Comparison of ENCODE assay signal across 18 cellular contexts in the genomic region with DNA sequence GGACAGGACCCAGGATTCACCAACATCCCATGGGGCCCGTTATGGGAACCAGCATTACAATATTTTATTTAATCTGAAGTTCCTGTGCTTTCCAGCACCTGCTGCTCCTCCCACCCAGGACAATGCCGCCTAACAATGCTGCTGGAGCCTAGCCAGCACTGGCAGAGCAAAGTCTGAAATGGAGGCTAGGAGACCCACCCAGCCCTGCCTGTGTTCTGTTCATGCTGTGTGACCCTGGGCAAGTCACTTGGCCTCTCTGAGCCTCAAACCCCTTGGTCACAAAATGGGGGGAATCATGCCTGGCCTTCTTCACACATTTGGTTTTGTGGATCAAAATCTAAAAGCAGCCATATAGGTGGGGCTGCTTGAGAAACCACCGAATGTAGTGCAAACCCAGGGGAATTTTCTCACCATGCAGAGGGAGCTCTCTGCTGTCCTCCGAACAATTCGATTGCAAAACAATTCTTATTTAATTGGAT. TPM values are rescaled to one million over a fixed set of nuclear protein-coding genes. Genes with fewer than 3 reads are reported as not detected.
DNase-seq lines count a peak whose midpoint lies in the region; ATAC-seq and TF ChIP-seq lines count a peak whose summit lies in the region.
"Had no signal": no experiment of that assay in that cellular context is flagged by ENCODE, and none has a peak within 500 bp of the region (broad histone marks: within the 10 kb centered on the region; RNA-seq: fewer than 3 reads in every experiment).

No MANE protein-coding gene starts in this region.

- no peaks in the 10 kb centered on the region for H3K27me3 ChIP-seq in BLaER1
- no peaks in the 10 kb centered on the region for H3K27me3 ChIP-seq in PC-3 (ENCODE audit: low read length)
- H3K27me3 ChIP-seq in MM.1S (replicated peaks; ENCODE audit: insufficient read depth, low read length), result no peaks in the 10 kb centered on the region

- no peak for ATAC-seq in PC-3
- ATAC-seq: GM12878, T-helper 17 cell had no signal

- no peak overlapping the region for H3K27ac Mint-ChIP-seq in activated naive CD4-positive, alpha-beta T cell treated with anti-CD3 and anti-CD28 coated beads, Interleukin-2, amount 10 ng/mL, durations not matched to agents 7 days and 5 days
- H3K27ac Mint-ChIP-seq: HFFc6, T-helper 17 cell had no signal

- H3K79me2 ChIP-seq in PC-3 (ENCODE audit: low read length) (no peaks in the 10 kb centered on the region), MM.1S (ENCODE audit: low read length) (no peaks in the 10 kb centered on the region)

- TF ChIP-seq CTCF in PC-3 (conservative IDR thresholded peaks at IDR 0.05; ENCODE audit: low read depth, low read length) (no peak), MM.1S (IDR thresholded peaks at IDR 0.05; ENCODE audit: low read length) (no peak)

- H3K36me3 Mint-ChIP-seq in activated naive CD4-positive, alpha-beta T cell treated with anti-CD3 and anti-CD28 coated beads, Interleukin-2, amount 10 ng/mL, durations not matched to agents 7 days and 5 days, result no peaks in the 10 kb centered on the region

- H3K4me1 Mint-ChIP-seq in activated naive CD4-positive, alpha-beta T cell treated with anti-CD3 and anti-CD28 coated beads, Interleukin-2, amount 10 ng/mL, durations not matched to agents 7 days and 5 days, result no peaks in the 10 kb centered on the region
- H3K4me1 Mint-ChIP-seq: T-helper 17 cell had no signal

- no peaks in the 10 kb centered on the region for H3K9me2 ChIP-seq in PC-3 (replicated peaks; ENCODE audit: low read length)
- H3K9me2 ChIP-seq in MM.1S (replicated peaks; ENCODE audit: insufficient read depth, low read length), result no peaks in the 10 kb centered on the region

- H3K9me3 ChIP-seq in BLaER1, result peaks cover 7% of the 10 kb centered on the region
- H3K9me3 ChIP-seq in PC-3 (ENCODE audit: low read length), result no peaks in the 10 kb centered on the region
- H3K9me3 ChIP-seq in MM.1S (replicated peaks; ENCODE audit: insufficient read depth, low read length), result no peaks in the 10 kb centered on the region

- no TSS peak for BruUV-seq in PC-3 (replicated peaks; lab: Mats Ljungman, UMichigan)

- H4K20me1 ChIP-seq in BLaER1, result no peaks in the 10 kb centered on the region
- no peaks in the 10 kb centered on the region for H4K20me1 ChIP-seq in PC-3 (ENCODE audit: low read length)
- no peaks in the 10 kb centered on the region for H4K20me1 ChIP-seq in MM.1S (ENCODE audit: insufficient read depth, low read length)

- POLR2A ChIA-PET in PC-3 (lab: Charles Lee; ENCODE audit: unreplicated experiment), result no interaction called here

- DNase-seq in DMS153 treated with DMSO at 0.1 percent for 48 hours (lab: John Stamatoyannopoulos, UW; ENCODE audit: unreplicated experiment) (peak; percentile 48), PC-3 (no peak), mesenteric fat pad (ENCODE audit: low spot score) (peak; percentile 82), MM.1S (no peak), 8988T (no peak)
- DNase-seq in activated naive CD4-positive, alpha-beta T cell treated with anti-CD3 and anti-CD28 coated beads, Interleukin-2, amount 10 ng/mL, durations not matched to agents 7 days and 5 days, result no peak
- DNase-seq: activated T-cell treated with anti-CD3 and anti-CD28 coated beads, Interleukin-2, amount 50 U/mL, for 1 hour; amygdala; erythroblast; HFFc6; Kasumi-1; NCI-H226; posterior cingulate gyrus; stimulated activated CD4-positive, alpha-beta T cell treated with anti-CD3 and anti-CD28 coated beads, Interleukin-15, amount 100 ng/mL, for 24 hours; T-helper 17 cell had no signal

- CTCF ChIA-PET in PC-3 (lab: Charles Lee), result no interaction called here
- CTCF ChIA-PET in activated naive CD4-positive, alpha-beta T cell treated with anti-CD3 and anti-CD28 coated beads, Interleukin-2, amount 10 ng/mL, durations not matched to agents 7 days and 5 days (lab: Charles Lee), result no interaction called here

- H3K27me3 Mint-ChIP-seq in activated naive CD4-positive, alpha-beta T cell treated with anti-CD3 and anti-CD28 coated beads, Interleukin-2, amount 10 ng/mL, durations not matched to agents 7 days and 5 days, result peaks cover 69% of the 10 kb centered on the region

- no peak overlapping the region for H3K4me3 ChIP-seq in BLaER1
- H3K4me3 ChIP-seq in PC-3 (ENCODE audit: low read length), result no peak overlapping the region
- H3K4me3 ChIP-seq in MM.1S (ENCODE audit: low read length), result no peak overlapping the region
- H3K4me3 ChIP-seq: GM12878 had no signal

- H3K9ac ChIP-seq in BLaER1 (no peak overlapping the region), PC-3 (ENCODE audit: low read length) (peak overlapping the region; percentile 58), MM.1S (ENCODE audit: low read length) (no peak overlapping the region)

- peak overlapping the region; percentile 57 for H3K4me2 ChIP-seq in BLaER1
- H3K4me2 ChIP-seq in PC-3 (ENCODE audit: low read length), result peak overlapping the region; percentile 48
- H3K4me2 ChIP-seq in MM.1S (ENCODE audit: low read depth, low read length), result no peak overlapping the region

- H3K36me3 ChIP-seq in BLaER1 (no peaks in the 10 kb centered on the region), PC-3 (ENCODE audit: low read depth, low read length) (no peaks in the 10 kb centered on the region), MM.1S (replicated peaks; ENCODE audit: insufficient read depth, low read length) (no peaks in the 10 kb centered on the region)

- intact Hi-C loops in PC-3 (cut with micrococcal nuclease), result no loop called here

- H3K9me3 Mint-ChIP-seq in activated naive CD4-positive, alpha-beta T cell treated with anti-CD3 and anti-CD28 coated beads, Interleukin-2, amount 10 ng/mL, durations not matched to agents 7 days and 5 days, result no peaks in the 10 kb centered on the region

- H2AFZ ChIP-seq in PC-3 (ENCODE audit: low read length) (no peak overlapping the region), MM.1S (ENCODE audit: low read length) (no peak overlapping the region)

- H3K27ac ChIP-seq in BLaER1, result no peak overlapping the region
- peak overlapping the region; percentile 70 for H3K27ac ChIP-seq in PC-3 (ENCODE audit: low read length)
- H3K27ac ChIP-seq in MM.1S (ENCODE audit: low read length), result no peak overlapping the region
- H3K27ac ChIP-seq: HL-60 had no signal

- H3F3A ChIP-seq in PC-3 (ENCODE audit: low read length, unreplicated experiment), result no peaks in the 10 kb centered on the region
- no peaks in the 10 kb centered on the region for H3F3A ChIP-seq in MM.1S (ENCODE audit: insufficient read depth, low read length)

- peaks cover 21% of the 10 kb centered on the region for H3K4me1 ChIP-seq in BLaER1
- H3K4me1 ChIP-seq in PC-3 (ENCODE audit: insufficient read depth, low read length), result peaks cover 13% of the 10 kb centered on the region
- no peaks in the 10 kb centered on the region for H3K4me1 ChIP-seq in MM.1S (ENCODE audit: low read length)

- no peak overlapping the region for H3K4me3 Mint-ChIP-seq in activated naive CD4-positive, alpha-beta T cell treated with anti-CD3 and anti-CD28 coated beads, Interleukin-2, amount 10 ng/mL, durations not matched to agents 7 days and 5 days
- H3K4me3 Mint-ChIP-seq: HFFc6, T-helper 17 cell had no signal

RNA-seq across cellular contexts. Expression of a gene that starts 38.5 kb away (rescaled TPM):
- total RNA-seq in PC-3 (2014; rRNA removed) (712 and 714 TPM in 2 replicates), mesenteric fat pad (32.8 TPM)

Comparison
In these comparisons a context has a peak if more than half of its experiments do, and no peak if none do; other contexts are left out.
1. DNase-seq: peak in DMS153 treated with DMSO at 0.1 percent for 48 hours (single experiment) and mesenteric fat pad (single experiment); none in PC-3 (single experiment), activated naive CD4-positive, alpha-beta T cell treated with anti-CD3 and anti-CD28 coated beads, Interleukin-2, amount 10 ng/mL, durations not matched to agents 7 days and 5 days (single experiment), MM.1S (single experiment) and 8988T (single experiment).
2. RNA of a gene that starts 38.5 kb away (total RNA-seq): 712 to 714 TPM in PC-3; 32.8 TPM in mesenteric fat pad (single experiment); every median in the first group is over 10 times any median in the second.